Comparison of ENCODE assay signal across 1 cellular context in genomic region chr1:109669246-109669948, GRCh38.
TF ChIP-seq lines count a peak whose summit lies in the region.

No MANE protein-coding gene starts in this region.

TF ChIP-seq in GM12891, 5 proteins besides CTCF, POLR2A, EP300 and RAD21:
- TF ChIP-seq SPI1 (IDR thresholded peaks at IDR 0.05; ENCODE audit: low read depth, low read length) = no peak
- no peak for TF ChIP-seq PAX5 (IDR thresholded peaks at IDR 0.05; ENCODE audit: insufficient read depth, low read length, severe bottlenecking)
- no peak for TF ChIP-seq POLR2AphosphoS5 (IDR thresholded peaks at IDR 0.05; ENCODE audit: low read depth, low read length)
- no peak for TF ChIP-seq TAF1 (IDR thresholded peaks at IDR 0.05; ENCODE audit: low read depth, low read length)
- TF ChIP-seq POU2F2 (IDR thresholded peaks at IDR 0.05; ENCODE audit: low read depth, low read length) = no peak
